8 cellular contexts compared by ENCODE assay signal in the genomic region with DNA sequence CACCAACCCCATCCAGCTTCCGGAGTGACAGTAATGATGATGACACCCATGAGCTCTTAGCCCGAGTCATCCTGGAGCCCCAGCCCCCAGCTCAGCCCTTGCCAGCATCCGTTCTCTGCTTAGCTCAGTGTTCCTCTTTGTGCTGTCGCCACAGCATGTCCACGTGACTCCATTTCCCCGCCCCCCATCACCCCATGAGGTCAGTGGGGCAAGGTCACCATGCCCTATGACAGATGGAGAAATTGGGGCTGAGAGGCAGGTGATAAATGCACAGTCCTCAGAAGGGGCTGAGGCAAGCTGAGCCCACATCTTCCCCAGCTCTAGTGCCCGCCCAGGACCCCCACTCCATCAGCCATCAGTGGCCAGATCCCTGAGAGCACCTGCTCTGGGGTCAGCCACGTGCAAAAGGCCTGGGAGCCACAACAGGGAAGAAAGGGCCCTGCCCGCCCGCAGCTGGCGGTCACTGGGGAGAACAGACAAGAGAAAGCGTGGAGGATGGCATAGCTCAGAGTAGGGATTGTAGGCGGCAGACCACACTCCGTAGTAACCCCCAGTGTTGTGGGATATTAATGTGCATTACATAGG. TPM values are rescaled to one million over a fixed set of nuclear protein-coding genes. Genes with fewer than 3 reads are reported as not detected.
DNase-seq lines count a peak whose midpoint lies in the region; ATAC-seq and TF ChIP-seq lines count a peak whose summit lies in the region.

No MANE protein-coding gene starts in this region.

- no peaks in the 10 kb centered on the region for H3K9me3 Mint-ChIP-seq in activated CD8-positive, alpha-beta memory T cell treated with anti-CD3 and anti-CD28 coated beads, Interleukin-2, amount 10 ng/mL, durations not matched to agents 7 days and 5 days (ENCODE audit: low read depth)

- CTCF ChIA-PET in activated CD8-positive, alpha-beta memory T cell treated with anti-CD3 and anti-CD28 coated beads, Interleukin-2, amount 10 ng/mL, durations not matched to agents 7 days and 5 days (lab: Charles Lee): interaction anchor here (0.8 to 4.1 kb wide), 10 partner anchors 8 to 105 kb away, joined by 3 to 41 read pairs (median 4); partner anchors contain the start of genes GALK1 and SMIM5

- peak; percentile 82 for DNase-seq in activated CD8-positive, alpha-beta memory T cell treated with anti-CD3 and anti-CD28 coated beads, Interleukin-2, amount 10 ng/mL, durations not matched to agents 7 days and 5 days
- no peak for DNase-seq in activated CD8-positive, alpha-beta memory T cell treated with anti-CD3 and anti-CD28 coated beads for 24 hours
- no peak for DNase-seq in RWPE2 (ENCODE audit: low spot score)
- no peak for DNase-seq in stimulated activated naive CD8-positive, alpha-beta T cell treated with anti-CD3 and anti-CD28 coated beads, Interleukin-15, Interleukin-2, amounts not matched to agents 100 U/mL and 50 U/mL, for 24 hours

- 43 to 59% methylated on average over 3 to 4 of the region's 14 CpGs for WGBS in gastroesophageal sphincter (ENCODE audit: low coverage in 1 of 2), 2 donors

- H3K27ac Mint-ChIP-seq in activated CD8-positive, alpha-beta memory T cell treated with anti-CD3 and anti-CD28 coated beads, Interleukin-2, amount 10 ng/mL, durations not matched to agents 7 days and 5 days: peak overlapping the region; percentile 72

- TF ChIP-seq EP300 in gastroesophageal sphincter (IDR thresholded peaks at IDR 0.05): no peak

- no peaks in the 10 kb centered on the region for H3K4me1 ChIP-seq in RWPE2 (ENCODE audit: insufficient read depth, poor library complexity, severe bottlenecking)
- H3K4me1 ChIP-seq in gastroesophageal sphincter: no peaks in the 10 kb centered on the region

- H3K4me1 Mint-ChIP-seq in activated CD8-positive, alpha-beta memory T cell treated with anti-CD3 and anti-CD28 coated beads, Interleukin-2, amount 10 ng/mL, durations not matched to agents 7 days and 5 days: peaks cover 14% of the 10 kb centered on the region

- no peak overlapping the region for H3K4me3 Mint-ChIP-seq in activated CD8-positive, alpha-beta memory T cell treated with anti-CD3 and anti-CD28 coated beads, Interleukin-2, amount 10 ng/mL, durations not matched to agents 7 days and 5 days

- H3K27ac ChIP-seq in RWPE2 (ENCODE audit: poor library complexity, severe bottlenecking): peak overlapping the region; percentile 6
- H3K27ac ChIP-seq in gastroesophageal sphincter: no peak overlapping the region

- TF ChIP-seq POLR2A in gastroesophageal sphincter (IDR thresholded peaks at IDR 0.05): no peak

- peak; percentile 79 for ATAC-seq in activated CD8-positive, alpha-beta memory T cell treated with anti-CD3 and anti-CD28 coated beads, Interleukin-2, amount 10 ng/mL, durations not matched to agents 7 days and 5 days
- ATAC-seq in RWPE2 (ENCODE audit: low read depth) (no peak), gastroesophageal sphincter (peak; percentile 37), HG03571 (IDR thresholded peaks at IDR 0.05; ENCODE audit: unreplicated experiment) (no peak), GM21526 (IDR thresholded peaks at IDR 0.05; ENCODE audit: low FRiP score, unreplicated experiment) (no peak), GM18498 (IDR thresholded peaks at IDR 0.05; ENCODE audit: unreplicated experiment) (no peak)
- peak; percentile 22 for ATAC-seq in stimulated activated naive CD8-positive, alpha-beta T cell treated with anti-CD3 and anti-CD28 coated beads, Interleukin-15, Interleukin-2, amounts not matched to agents 100 U/mL and 50 U/mL, for 24 hours

- H3K36me3 ChIP-seq in RWPE2 (ENCODE audit: low read depth) (peaks cover 98% of the 10 kb centered on the region), gastroesophageal sphincter (peaks cover 0 to 70% of the 10 kb centered on the region in 2 donors)

- no peaks in the 10 kb centered on the region for H3K27me3 ChIP-seq in RWPE2 (ENCODE audit: insufficient read depth, poor library complexity, severe bottlenecking)
- peaks cover 14% of the 10 kb centered on the region for H3K27me3 ChIP-seq in gastroesophageal sphincter

- H3K4me3 ChIP-seq in RWPE2 (ENCODE audit: severe bottlenecking): no peak overlapping the region
- no peak overlapping the region for H3K4me3 ChIP-seq in gastroesophageal sphincter

- no peaks in the 10 kb centered on the region for H3K36me3 Mint-ChIP-seq in activated CD8-positive, alpha-beta memory T cell treated with anti-CD3 and anti-CD28 coated beads, Interleukin-2, amount 10 ng/mL, durations not matched to agents 7 days and 5 days

- H3K27me3 Mint-ChIP-seq in activated CD8-positive, alpha-beta memory T cell treated with anti-CD3 and anti-CD28 coated beads, Interleukin-2, amount 10 ng/mL, durations not matched to agents 7 days and 5 days: no peaks in the 10 kb centered on the region

- H3K9me3 ChIP-seq in RWPE2 (ENCODE audit: severe bottlenecking): no peaks in the 10 kb centered on the region
- H3K9me3 ChIP-seq in gastroesophageal sphincter: no peaks in the 10 kb centered on the region

- TF ChIP-seq CTCF in RWPE2 (IDR thresholded peaks at IDR 0.05; ENCODE audit: poor library complexity, severe bottlenecking) (no peak), gastroesophageal sphincter (IDR thresholded peaks at IDR 0.05) (no peak)

RNA-seq across cellular contexts. Expression of gene ITGB4, which starts 17.1 kb away (rescaled TPM):
- total RNA-seq in activated CD8-positive, alpha-beta memory T cell treated with anti-CD3 and anti-CD28 coated beads, Interleukin-2, amount 10 ng/mL, durations not matched to agents 7 days and 5 days: 1 to 10 TPM; 1.0 to 1.1 TPM
- 10 to 100 TPM; 31.1 to 66.3 (median 41.8) TPM for total RNA-seq in gastroesophageal sphincter

RNA-seq across cellular contexts. Expression of gene GALK1, which starts 26.7 kb away (rescaled TPM):
- 10 to 100 TPM; 46.1 to 53.7 TPM for total RNA-seq in activated CD8-positive, alpha-beta memory T cell treated with anti-CD3 and anti-CD28 coated beads, Interleukin-2, amount 10 ng/mL, durations not matched to agents 7 days and 5 days
- total RNA-seq in gastroesophageal sphincter: 10 to 100 TPM; 13.7 to 23.2 (median 20.4) TPM

RNA-seq across cellular contexts. Expression of gene UNK, which starts 46.3 kb away (rescaled TPM):
- 10 to 100 TPM; 32.8 to 33.1 TPM for total RNA-seq in activated CD8-positive, alpha-beta memory T cell treated with anti-CD3 and anti-CD28 coated beads, Interleukin-2, amount 10 ng/mL, durations not matched to agents 7 days and 5 days
- total RNA-seq in gastroesophageal sphincter: 10 to 100 TPM in 3 of 4 donors, 1 to 10 TPM in 1; 9.8 to 41.6 (median 21.0) TPM

Comparison
In these comparisons a context has a peak if more than half of its experiments do, and no peak if none do; other contexts are left out.
1. ATAC-seq: peak in activated CD8-positive, alpha-beta memory T cell treated with anti-CD3 and anti-CD28 coated beads, Interleukin-2, amount 10 ng/mL, durations not matched to agents 7 days and 5 days (single experiment), gastroesophageal sphincter (single experiment) and stimulated activated naive CD8-positive, alpha-beta T cell treated with anti-CD3 and anti-CD28 coated beads, Interleukin-15, Interleukin-2, amounts not matched to agents 100 U/mL and 50 U/mL, for 24 hours (single experiment); none in RWPE2 (single experiment), HG03571 (single experiment), GM21526 (single experiment) and GM18498 (single experiment).
2. RNA of gene ITGB4, which starts 17.1 kb away (total RNA-seq): 31.1 to 66.3 TPM in gastroesophageal sphincter; 1.0 to 1.1 TPM in activated CD8-positive, alpha-beta memory T cell treated with anti-CD3 and anti-CD28 coated beads, Interleukin-2, amount 10 ng/mL, durations not matched to agents 7 days and 5 days; every median in the first group is over 10 times any median in the second.